Comparison of ENCODE assay signal across 30 cellular contexts in the genomic region with DNA sequence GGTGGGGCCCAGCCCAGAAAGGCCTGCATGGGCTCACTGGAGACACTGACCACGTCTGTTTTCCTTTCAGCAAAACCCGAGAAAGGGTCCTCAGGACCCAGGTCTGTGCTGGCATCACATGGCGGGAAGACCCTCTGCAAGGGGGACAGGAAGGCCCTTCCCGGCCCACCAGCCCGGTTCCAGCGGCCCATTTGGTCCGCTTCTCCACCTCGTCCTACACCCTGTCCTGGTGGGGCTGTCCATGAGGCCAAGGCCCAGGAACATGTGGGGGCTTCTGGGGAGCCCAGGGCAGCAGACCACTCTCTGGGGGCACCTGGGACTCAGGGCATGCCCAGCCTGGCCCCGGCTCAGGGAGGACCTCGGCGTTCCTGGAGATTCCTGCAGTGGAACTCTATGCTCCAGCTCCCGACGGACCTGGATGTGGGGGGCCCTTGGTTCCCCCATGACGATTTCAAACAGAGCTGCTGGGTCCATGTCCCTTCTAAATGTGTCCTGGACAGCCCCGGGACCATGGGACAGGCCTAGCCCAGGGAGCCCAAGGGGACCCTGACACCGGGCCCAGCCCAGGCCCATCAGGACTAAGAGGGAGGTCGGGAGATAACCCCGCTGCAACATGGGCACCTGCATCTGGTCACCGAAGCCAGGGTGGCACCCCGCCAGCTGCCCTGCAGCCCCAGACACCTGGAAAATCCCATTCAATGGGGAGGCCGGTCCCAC.
"Had no signal": no experiment of that assay in that cellular context is flagged by ENCODE, and none has a peak within 500 bp of the region (broad histone marks: within the 10 kb centered on the region; RNA-seq: fewer than 3 reads in every experiment).

No MANE protein-coding gene starts in this region.

- H3K27me3 Mint-ChIP-seq: activated CD4-positive, alpha-beta memory T cell treated with anti-CD3 and anti-CD28 coated beads for 36 hours; activated CD4-positive, alpha-beta T cell treated with anti-CD3 and anti-CD28 coated beads for 36 hours; activated CD8-positive, alpha-beta memory T cell treated with anti-CD3 and anti-CD28 coated beads, Interleukin-2, amount 10 ng/mL, durations not matched to agents 7 days and 5 days; activated naive CD4-positive, alpha-beta T cell treated with anti-CD3 and anti-CD28 coated beads, Interleukin-2, amount 50 U/mL, for 24 hours; activated naive CD8-positive, alpha-beta T cell treated with anti-CD3 and anti-CD28 coated beads for 36 hours; activated naive CD8-positive, alpha-beta T cell treated with anti-CD3 and anti-CD28 coated beads, Interleukin-2, amount 50 U/mL, for 24 hours had no signal

- H3K36me3 ChIP-seq: adrenal gland, colonic mucosa, esophagus squamous epithelium had no signal

- H3K36me3 Mint-ChIP-seq: activated CD4-positive, alpha-beta memory T cell treated with anti-CD3 and anti-CD28 coated beads for 36 hours; activated CD8-positive, alpha-beta memory T cell treated with anti-CD3 and anti-CD28 coated beads, Interleukin-2, amount 10 ng/mL, durations not matched to agents 7 days and 5 days; activated naive CD4-positive, alpha-beta T cell treated with anti-CD3 and anti-CD28 coated beads, Interleukin-2, amount 50 U/mL, for 24 hours; activated naive CD8-positive, alpha-beta T cell treated with anti-CD3 and anti-CD28 coated beads for 36 hours had no signal

- H3K27me3 ChIP-seq: adrenal gland, body of pancreas, colonic mucosa, esophagus squamous epithelium had no signal

- FAIRE-seq: endometrium, frontal cortex had no signal

- DNase-seq: activated CD4-positive, alpha-beta memory T cell treated with anti-CD3 and anti-CD28 coated beads for 36 hours; activated CD4-positive, alpha-beta T cell treated with anti-CD3 and anti-CD28 coated beads for 36 hours; activated CD4-positive, alpha-beta T cell treated with anti-CD3 and anti-CD28 coated beads, Interleukin-2, amount 10 ng/mL, durations not matched to agents 24 days and 14 days; activated CD4-positive, CD25-positive, alpha-beta regulatory T cell; activated CD4-positive, CD25-positive, alpha-beta regulatory T cell treated with anti-CD3 and anti-CD28 coated beads, Interleukin-2, amount 50 U/mL, for 72 hours; activated CD8-positive, alpha-beta memory T cell treated with anti-CD3 and anti-CD28 coated beads, Interleukin-2, amount 10 ng/mL, durations not matched to agents 7 days and 5 days; activated CD8-positive, alpha-beta memory T cell treated with anti-CD3 and anti-CD28 coated beads, Interleukin-2, amount 50 U/mL, for 4 hours; activated CD8-positive, alpha-beta T cell treated with anti-CD3 and anti-CD28 coated beads, Interleukin-2, amount 10 ng/mL, durations not matched to agents 7 days and 5 days; activated effector memory CD4-positive, alpha-beta T cell treated with anti-CD3 and anti-CD28 coated beads, Interleukin-2, amount 50 U/mL, for 16 hours; activated naive CD4-positive, alpha-beta T cell treated with anti-CD3 and anti-CD28 coated beads for 36 hours; activated naive CD8-positive, alpha-beta T cell treated with anti-CD3 and anti-CD28 coated beads for 36 hours; activated naive CD8-positive, alpha-beta T cell treated with anti-CD3 and anti-CD28 coated beads, Interleukin-2, amount 50 U/mL, for 24 hours; activated T-cell treated with anti-CD3 and anti-CD28 coated beads, Interleukin-2, amount 50 U/mL, for 1 hour; activated T-cell treated with anti-CD3 and anti-CD28 coated beads, Interleukin-2, amount 50 U/mL, for 48 hours; adrenal gland; amygdala; aorta; body of pancreas; central memory CD4-positive, alpha-beta T cell; cerebellar nuclear complex; colonic mucosa; effector CD8-positive, alpha-beta T cell; esophagus squamous epithelium; T-helper 2 cell had no signal

- H3K4me3 ChIP-seq: adrenal gland, body of pancreas, colonic mucosa, esophagus squamous epithelium had no signal

- ATAC-seq: activated CD4-positive, alpha-beta T cell treated with anti-CD3 and anti-CD28 coated beads for 36 hours; activated CD8-positive, alpha-beta memory T cell treated with anti-CD3 and anti-CD28 coated beads, Interleukin-2, amount 10 ng/mL, durations not matched to agents 7 days and 5 days; activated CD8-positive, alpha-beta T cell treated with anti-CD3 and anti-CD28 coated beads, Interleukin-2, amount 10 ng/mL, durations not matched to agents 7 days and 5 days; activated naive CD8-positive, alpha-beta T cell treated with anti-CD3 and anti-CD28 coated beads, Interleukin-2, amount 50 U/mL, for 24 hours; body of pancreas had no signal

- H3K4me3 Mint-ChIP-seq: activated CD4-positive, alpha-beta memory T cell treated with anti-CD3 and anti-CD28 coated beads for 36 hours; activated CD4-positive, alpha-beta T cell treated with anti-CD3 and anti-CD28 coated beads for 36 hours; activated CD4-positive, alpha-beta T cell treated with anti-CD3 and anti-CD28 coated beads, Interleukin-2, amount 10 ng/mL, durations not matched to agents 24 days and 14 days; activated CD8-positive, alpha-beta memory T cell treated with anti-CD3 and anti-CD28 coated beads, Interleukin-2, amount 10 ng/mL, durations not matched to agents 7 days and 5 days; activated CD8-positive, alpha-beta T cell treated with anti-CD3 and anti-CD28 coated beads, Interleukin-2, amount 10 ng/mL, durations not matched to agents 7 days and 5 days; activated naive CD4-positive, alpha-beta T cell treated with anti-CD3 and anti-CD28 coated beads for 36 hours; activated naive CD4-positive, alpha-beta T cell treated with anti-CD3 and anti-CD28 coated beads, Interleukin-2, amount 50 U/mL, for 24 hours; activated naive CD8-positive, alpha-beta T cell treated with anti-CD3 and anti-CD28 coated beads for 36 hours; activated naive CD8-positive, alpha-beta T cell treated with anti-CD3 and anti-CD28 coated beads, Interleukin-2, amount 50 U/mL, for 24 hours; activated T-helper 1 cell treated with anti-CD3 and anti-CD28 coated beads, Interleukin-12 subunit alpha, Interleukin-12 subunit beta, Interleukin-2, Interleukin-4 antibody, amounts not matched to agents 30 ng/mL and 10 ng/mL and 1 ng/mL, durations not matched to agents 14 hours and 24 hours and 36 hours had no signal

- H3K27ac ChIP-seq: adrenal gland, body of pancreas, colonic mucosa, epithelial cell of prostate, esophagus squamous epithelium had no signal

- H3K4me1 Mint-ChIP-seq: activated CD4-positive, alpha-beta T cell treated with anti-CD3 and anti-CD28 coated beads for 36 hours; activated CD4-positive, alpha-beta T cell treated with anti-CD3 and anti-CD28 coated beads, Interleukin-2, amount 10 ng/mL, durations not matched to agents 24 days and 14 days; activated CD8-positive, alpha-beta memory T cell treated with anti-CD3 and anti-CD28 coated beads, Interleukin-2, amount 10 ng/mL, durations not matched to agents 7 days and 5 days; activated naive CD4-positive, alpha-beta T cell treated with anti-CD3 and anti-CD28 coated beads, Interleukin-2, amount 50 U/mL, for 24 hours; activated naive CD8-positive, alpha-beta T cell treated with anti-CD3 and anti-CD28 coated beads for 36 hours; activated naive CD8-positive, alpha-beta T cell treated with anti-CD3 and anti-CD28 coated beads, Interleukin-2, amount 50 U/mL, for 24 hours had no signal

- H3K4me1 ChIP-seq: adrenal gland, body of pancreas, colonic mucosa, esophagus squamous epithelium had no signal

- H3K27ac Mint-ChIP-seq: activated CD4-positive, alpha-beta memory T cell treated with anti-CD3 and anti-CD28 coated beads for 36 hours; activated CD4-positive, alpha-beta T cell treated with anti-CD3 and anti-CD28 coated beads for 36 hours; activated CD4-positive, alpha-beta T cell treated with anti-CD3 and anti-CD28 coated beads, Interleukin-2, amount 10 ng/mL, durations not matched to agents 24 days and 14 days; activated CD8-positive, alpha-beta memory T cell treated with anti-CD3 and anti-CD28 coated beads, Interleukin-2, amount 10 ng/mL, durations not matched to agents 7 days and 5 days; activated CD8-positive, alpha-beta T cell treated with anti-CD3 and anti-CD28 coated beads, Interleukin-2, amount 10 ng/mL, durations not matched to agents 7 days and 5 days; activated naive CD4-positive, alpha-beta T cell treated with anti-CD3 and anti-CD28 coated beads for 36 hours; activated naive CD4-positive, alpha-beta T cell treated with anti-CD3 and anti-CD28 coated beads, Interleukin-2, amount 50 U/mL, for 24 hours; activated naive CD8-positive, alpha-beta T cell treated with anti-CD3 and anti-CD28 coated beads for 36 hours; activated naive CD8-positive, alpha-beta T cell treated with anti-CD3 and anti-CD28 coated beads, Interleukin-2, amount 50 U/mL, for 24 hours; activated T-helper 1 cell treated with anti-CD3 and anti-CD28 coated beads, Interleukin-12 subunit alpha, Interleukin-12 subunit beta, Interleukin-2, Interleukin-4 antibody, amounts not matched to agents 30 ng/mL and 10 ng/mL and 1 ng/mL, durations not matched to agents 14 hours and 24 hours and 36 hours; activated T-helper 2 cell treated with anti-CD3 and anti-CD28 coated beads, Interferon-gamma antibody, Interleukin-2, Interleukin-4, amounts not matched to agents 10 μg/mL and 5 μg/mL and 100 μg/mL, durations not matched to agents 14 hours and 24 hours and 36 hours had no signal

- H3K9me3 Mint-ChIP-seq: activated CD4-positive, alpha-beta memory T cell treated with anti-CD3 and anti-CD28 coated beads for 36 hours; activated CD4-positive, alpha-beta T cell treated with anti-CD3 and anti-CD28 coated beads, Interleukin-2, amount 10 ng/mL, durations not matched to agents 24 days and 14 days; activated naive CD4-positive, alpha-beta T cell treated with anti-CD3 and anti-CD28 coated beads for 36 hours; activated naive CD4-positive, alpha-beta T cell treated with anti-CD3 and anti-CD28 coated beads, Interleukin-2, amount 50 U/mL, for 24 hours; activated naive CD8-positive, alpha-beta T cell treated with anti-CD3 and anti-CD28 coated beads for 36 hours; activated naive CD8-positive, alpha-beta T cell treated with anti-CD3 and anti-CD28 coated beads, Interleukin-2, amount 50 U/mL, for 24 hours; activated T-helper 1 cell treated with anti-CD3 and anti-CD28 coated beads, Interleukin-12 subunit alpha, Interleukin-12 subunit beta, Interleukin-2, Interleukin-4 antibody, amounts not matched to agents 30 ng/mL and 10 ng/mL and 1 ng/mL, durations not matched to agents 14 hours and 24 hours and 36 hours; activated T-helper 2 cell treated with anti-CD3 and anti-CD28 coated beads, Interferon-gamma antibody, Interleukin-2, Interleukin-4, amounts not matched to agents 10 μg/mL and 5 μg/mL and 100 μg/mL, durations not matched to agents 14 hours and 24 hours and 36 hours had no signal

- H3K9me3 ChIP-seq: adrenal gland, body of pancreas, colonic mucosa, esophagus squamous epithelium had no signal
